In genomic region chr3:33936171-33936920, GRCh38 we compare ENCODE assay signal across 1 cellular context.
A peak's percentile ranks its signal among the peaks of the same experiment; 100 is the strongest.
TF ChIP-seq lines count a peak whose summit lies in the region.

No MANE protein-coding gene starts in this region.

TF ChIP-seq in K562, 482 proteins besides CTCF, POLR2A, EP300 and RAD21 (continued from another document and continues in another):
- TF ChIP-seq ZNF318 (IDR thresholded peaks at IDR 0.05; ENCODE audit: borderline replicate concordance in 1 of 2, low read depth in 1 of 2) (no peak), ZNF23 (CRISPR knock-in tag; IDR thresholded peaks at IDR 0.05) (no peak), CHCHD3 (CRISPR knock-in tag; IDR thresholded peaks at IDR 0.05) (no peak), ETS1 (conservative IDR thresholded peaks at IDR 0.05; ENCODE audit: control insufficient read depth, low read depth, low read length) (no peak), ARHGAP35 (IDR thresholded peaks at IDR 0.05; ENCODE audit: partially characterized antibody) (no peak), FOSL1 (tag; conservative IDR thresholded peaks at IDR 0.05) (no peak; the same call in 1 of the 2 replicates), HLTF (IDR thresholded peaks at IDR 0.05) (no peak), SRSF1 (IDR thresholded peaks at IDR 0.05; ENCODE audit: low read depth, low read length) (no peak), ELF4 (CRISPR knock-in tag; IDR thresholded peaks at IDR 0.05) (no peak), FOXM1 (IDR thresholded peaks at IDR 0.05; ENCODE audit: low read depth) (peak; percentile 81), FOXM1 (CRISPR knock-in tag; IDR thresholded peaks at IDR 0.05; ENCODE audit: low read depth) (no peak), NR4A1 (CRISPR knock-in tag; IDR thresholded peaks at IDR 0.05) (0 out of 2 replicates have a peak, but pooled peaks have one; percentile 19), NR4A1 (tag; IDR thresholded peaks at IDR 0.05) (peak; percentile 81), ESRRB (CRISPR knock-in tag; IDR thresholded peaks at IDR 0.05; ENCODE audit: borderline replicate concordance) (no peak), GTF2B (IDR thresholded peaks at IDR 0.05; ENCODE audit: extremely low read depth, insufficient read length) (no peak), CREB1 (IDR thresholded peaks at IDR 0.05) (peak; percentile 23; the same call in 1 of the 2 replicates), CREB1 (CRISPR knock-in tag; IDR thresholded peaks at IDR 0.05) (no peak), CREM (IDR thresholded peaks at IDR 0.05; ENCODE audit: low read depth) (0 out of 2 replicates have a peak, but pooled peaks have one; percentile 42), PHF21A (IDR thresholded peaks at IDR 0.05; ENCODE audit: borderline replicate concordance, low read depth) (no peak), TCF7 (IDR thresholded peaks at IDR 0.05; ENCODE audit: borderline replicate concordance) (no peak), RFX7 (CRISPR knock-in tag; IDR thresholded peaks at IDR 0.05) (no peak), ZBTB11 (CRISPR knock-in tag; IDR thresholded peaks at IDR 0.05) (peak in 1 of 3 experiments; percentile 67; a peak in 1 of 6 replicates), HMGN3 (IDR thresholded peaks at IDR 0.05; ENCODE audit: borderline replicate concordance, extremely low read depth, insufficient read length, low read depth, low read length) (no peak), MAFG (tag; conservative IDR thresholded peaks at IDR 0.05) (no peak), L3MBTL2 (IDR thresholded peaks at IDR 0.05) (peak; percentile 35; the same call in 1 of the 2 replicates), CBFA2T2 (conservative IDR thresholded peaks at IDR 0.05) (peak; percentile 88), REST (CRISPR knock-in tag; IDR thresholded peaks at IDR 0.05; ENCODE audit: low read depth) (no peak), ARID2 (IDR thresholded peaks at IDR 0.05) (no peak), FOXK1 (CRISPR knock-in tag; IDR thresholded peaks at IDR 0.05; ENCODE audit: borderline replicate concordance) (no peak), PPARD (CRISPR knock-in tag; IDR thresholded peaks at IDR 0.05) (no peak), MED1 (CRISPR knock-in tag; IDR thresholded peaks at IDR 0.05; ENCODE audit: borderline replicate concordance) (no peak), CHD2 (IDR thresholded peaks at IDR 0.05; ENCODE audit: low read depth, low read length) (no peak), ZFP30 (CRISPR knock-in tag; IDR thresholded peaks at IDR 0.05; ENCODE audit: borderline replicate concordance) (no peak), POLR3A (IDR thresholded peaks at IDR 0.05; ENCODE audit: borderline replicate concordance, extremely low read depth, insufficient read depth, insufficient read length) (no peak), RBFOX2 (IDR thresholded peaks at IDR 0.05; ENCODE audit: low read depth, low read length) (peak; percentile 52), SUPT5H (IDR thresholded peaks at IDR 0.05) (no peak), NR1H2 (CRISPR knock-in tag; IDR thresholded peaks at IDR 0.05) (no peak), POLR2AphosphoS2 (IDR thresholded peaks at IDR 0.05; ENCODE audit: low read length) (no peak), NFIC (IDR thresholded peaks at IDR 0.05) (peak; percentile 66; the same call in 1 of the 2 replicates), TCF7L2 (IDR thresholded peaks at IDR 0.05; ENCODE audit: low read depth, low read length) (no peak), FOXA3 (CRISPR knock-in tag; conservative IDR thresholded peaks at IDR 0.05 in 1 of 2, IDR thresholded peaks at IDR 0.05 in 1 of 2) (peak; percentile 88 to 92), MBD1 (CRISPR knock-in tag; IDR thresholded peaks at IDR 0.05) (no peak), PYGO2 (tag; IDR thresholded peaks at IDR 0.05) (peak; percentile 68; the same call in 1 of the 2 replicates)
